In genomic region chr4:24768604-24769003, GRCh38 we compare ENCODE assay signal across 14 cellular contexts. TPM values are rescaled to one million over a fixed set of nuclear protein-coding genes. Genes with fewer than 3 reads are reported as not detected.
DNase-seq lines count a peak whose midpoint lies in the region; ATAC-seq and TF ChIP-seq lines count a peak whose summit lies in the region.
"Had no signal": no experiment of that assay in that cellular context is flagged by ENCODE, and none has a peak within 500 bp of the region (broad histone marks: within the 10 kb centered on the region; RNA-seq: fewer than 3 reads in every experiment).

No MANE protein-coding gene starts in this region.

- ATAC-seq in GM18517 (IDR thresholded peaks at IDR 0.05; ENCODE audit: unreplicated experiment): peak; percentile 74
- ATAC-seq in GM21367 (IDR thresholded peaks at IDR 0.05; ENCODE audit: unreplicated experiment): peak; percentile 82
- peak; percentile 65 for ATAC-seq in HG02973 (IDR thresholded peaks at IDR 0.05; ENCODE audit: unreplicated experiment)
- no peak for ATAC-seq in IMR-90 (ENCODE audit: low read depth)
- ATAC-seq: activated CD8-positive, alpha-beta T cell treated with anti-CD3 and anti-CD28 coated beads for 36 hours had no signal

- H3K9me3 ChIP-seq in IMR-90 (ENCODE audit: control insufficient read depth, insufficient read depth, low read length): no peaks in the 10 kb centered on the region
- H3K9me3 ChIP-seq: left ventricle myocardium inferior had no signal

- H3K4me2 ChIP-seq in IMR-90 (ENCODE audit: low read depth, low read length): no peak overlapping the region

- H2BK5ac ChIP-seq in IMR-90 (ENCODE audit: low read depth, low read length, poor library complexity, severe bottlenecking): no peak overlapping the region

- intact Hi-C loops in IMR-90 (cut with micrococcal nuclease): no loop called here

- H4K91ac ChIP-seq in IMR-90 (ENCODE audit: insufficient read depth, low read depth, low read length): peak overlapping the region; percentile 39; the same call in 1 of the 2 replicates

- H3K9ac ChIP-seq in IMR-90 (ENCODE audit: low read depth, low read length): no peak overlapping the region

- H3K27ac ChIP-seq in IMR-90 (ENCODE audit: insufficient read depth, low read length): no peak overlapping the region
- H3K27ac ChIP-seq: dorsolateral prefrontal cortex, HL-60, left ventricle myocardium inferior had no signal

- H2AK9ac ChIP-seq in IMR-90 (replicated peaks; ENCODE audit: low read depth, low read length, poor library complexity): no peak overlapping the region

- peaks cover 11% of the 10 kb centered on the region for H3K4me1 ChIP-seq in IMR-90 (ENCODE audit: control insufficient read depth, insufficient read depth, low read length)
- H3K4me1 ChIP-seq: left ventricle myocardium inferior had no signal

- no peak overlapping the region for H3K56ac ChIP-seq in IMR-90 (ENCODE audit: extremely low read depth, insufficient read depth, low read length)

- in situ Hi-C loops in IMR-90 (cut with MboI; ENCODE audit: low sequenced_read_pairs): no loop called here

- no peak for TF ChIP-seq CTCF in IMR-90 (conservative IDR thresholded peaks at IDR 0.05; ENCODE audit: low read depth, low read length)

- CTCF ChIA-PET in IMR-90 (lab: Yijun Ruan, JAX): no interaction called here

- POLR2A ChIA-PET in IMR-90 (lab: Charles Lee; ENCODE audit: unreplicated experiment): no interaction called here

- H2AK5ac ChIP-seq in IMR-90 (ENCODE audit: low read depth, low read length): no peak overlapping the region

- H3K14ac ChIP-seq in IMR-90 (replicated peaks; ENCODE audit: low read depth, low read length): no peak overlapping the region

- H4K5ac ChIP-seq in IMR-90 (ENCODE audit: low read depth, low read length): no peak overlapping the region

- H3K27me3 ChIP-seq in IMR-90 (ENCODE audit: control insufficient read depth, insufficient read depth, low read length): no peaks in the 10 kb centered on the region

- no peak overlapping the region for H2AFZ ChIP-seq in IMR-90 (replicated peaks; ENCODE audit: low read length, poor library complexity)

- H3K18ac ChIP-seq in IMR-90 (ENCODE audit: low read depth, low read length): no peak overlapping the region

- dilution Hi-C loops in IMR-90 (cut with HindIII; ENCODE audit: low sequenced_read_pairs, unreplicated experiment): no loop called here

- H3K79me1 ChIP-seq in IMR-90 (ENCODE audit: low read depth in 1 of 2, low read length in 2 of 2): no peaks in the 10 kb centered on the region

- no TSS peak for BruUV-seq in IMR-90 (replicated peaks; lab: Mats Ljungman, UMichigan)

- H3K4ac ChIP-seq in IMR-90 (ENCODE audit: low read depth, low read length): no peak overlapping the region

- H3K23ac ChIP-seq in IMR-90 (ENCODE audit: low read depth, low read length): no peak overlapping the region

- H2BK15ac ChIP-seq in IMR-90 (ENCODE audit: low read depth, low read length): 0 out of 3 replicates have a peak overlapping the region, but pooled peaks have one; percentile 70

- H3K36me3 ChIP-seq in IMR-90 (ENCODE audit: control insufficient read depth, insufficient read depth, low read length): no peaks in the 10 kb centered on the region
- H3K36me3 ChIP-seq: left ventricle myocardium inferior had no signal

- no peak overlapping the region for H4K8ac ChIP-seq in IMR-90 (ENCODE audit: low read depth in 2 of 2, low read length in 2 of 2)

- TF ChIP-seq POLR2A in IMR-90 (IDR thresholded peaks at IDR 0.05; ENCODE audit: low read depth, low read length): no peak

- no peak for TF ChIP-seq RAD21 in IMR-90 (IDR thresholded peaks at IDR 0.05; ENCODE audit: low read length)

- H4K20me1 ChIP-seq in IMR-90 (ENCODE audit: insufficient read depth, low read length): no peaks in the 10 kb centered on the region

- no peak for DNase-seq in IMR-90
- no peak for DNase-seq in NCI-H524 (lab: John Stamatoyannopoulos, UW)
- no peak for DNase-seq in pons (ENCODE audit: low spot score)
- DNase-seq in NAMALWA (ENCODE audit: low spot score): no peak
- no peak for DNase-seq in D341Med (ENCODE audit: low spot score)
- DNase-seq: activated CD8-positive, alpha-beta T cell treated with anti-CD3 and anti-CD28 coated beads for 36 hours; dorsolateral prefrontal cortex; left ventricle myocardium inferior; stimulated activated naive B cell treated with anti-CD40 and anti-IgM and Interleukin-4, amounts not matched to agents 10 μg/mL and 1 μg/mL and 100 μg/mL, for 72 hours had no signal

- H2BK120ac ChIP-seq in IMR-90 (ENCODE audit: low read depth, low read length): 0 out of 2 replicates have a peak overlapping the region, but pooled peaks have one; percentile 90

- no peak overlapping the region for H2BK20ac ChIP-seq in IMR-90 (ENCODE audit: low read depth, low read length)

- peaks cover 17% of the 10 kb centered on the region for H3K9me1 ChIP-seq in IMR-90 (ENCODE audit: insufficient read depth, low read length)

- H3K4me3 ChIP-seq in IMR-90 (ENCODE audit: insufficient read depth, low read depth, low read length): no peak overlapping the region
- H3K4me3 ChIP-seq: dorsolateral prefrontal cortex, left ventricle myocardium inferior had no signal

TF ChIP-seq in IMR-90, 13 proteins besides CTCF, POLR2A, EP300 and RAD21:
- no peak for TF ChIP-seq BHLHE40 (IDR thresholded peaks at IDR 0.05; ENCODE audit: low read depth, low read length)
- TF ChIP-seq SMC3 (IDR thresholded peaks at IDR 0.05; ENCODE audit: low read depth, low read length): no peak

RNA-seq across cellular contexts. Expression of gene SOD3, which starts 26.8 kb away (rescaled TPM):
- total RNA-seq in IMR-90 (2012; rRNA removed): 0.28 and 0.36 TPM in 2 replicates
- polyA plus RNA-seq in IMR-90 (2012; rRNA removed): 5.8 and 7.3 TPM in 2 replicates
- 10.8 and 29.1 TPM in 2 replicates for polyA plus RNA-seq in IMR-90 (2012; cell fraction: cytosol; rRNA removed)
- 3.0 and 6.1 TPM in 2 replicates for polyA plus RNA-seq in IMR-90 (2012; cell fraction: nucleus; rRNA removed; ENCODE audit: low replicate concordance)
- total RNA-seq: activated CD8-positive, alpha-beta T cell treated with anti-CD3 and anti-CD28 coated beads for 36 hours; T-helper 1 cell treated with Interleukin-12 subunit alpha and Interleukin-12 subunit beta and Interleukin-4 antibody, amounts not matched to agents 30 ng/mL and 1 ng/mL, for 36 hours had no signal
